ENCODE assay signal across 23 cellular contexts in genomic region chr11:36475192-36475591, GRCh38.
"Had no signal": no experiment of that assay in that cellular context is flagged by ENCODE, and none has a peak within 500 bp of the region (broad histone marks: within the 10 kb centered on the region; RNA-seq: fewer than 3 reads in every experiment).

No MANE protein-coding gene starts in this region.

- H3K9me3 Mint-ChIP-seq: dendritic cell treated with granulocyte-macrophage colony-stimulating factor and Interleukin-4, amounts not matched to agents 40 ng/mL and 50 ng/mL, for 4 days; naive B cell; neural crest cell; stimulated activated naive B cell treated with anti-CD40 and anti-IgM and Interleukin-4, amounts not matched to agents 10 μg/mL and 1 μg/mL and 100 μg/mL, for 72 hours had no signal

- H3K4me1 Mint-ChIP-seq: naive B cell; stimulated activated naive B cell treated with anti-CD40 and anti-IgM and Interleukin-4, amounts not matched to agents 10 μg/mL and 1 μg/mL and 100 μg/mL, for 72 hours had no signal

- H3K36me3 Mint-ChIP-seq: naive B cell had no signal

- H3K4me3 ChIP-seq: body of pancreas, lower lobe of right lung, smooth muscle cell, testis, uterus had no signal

- H3K4me1 ChIP-seq: testis, uterus had no signal

- H3K27ac ChIP-seq: body of pancreas, lower lobe of right lung, testis, uterus, VCaP had no signal

- H3K27me3 Mint-ChIP-seq: activated naive CD8-positive, alpha-beta T cell; naive B cell; stimulated activated naive B cell treated with anti-CD40 and anti-IgM and Interleukin-4, amounts not matched to agents 10 μg/mL and 1 μg/mL and 100 μg/mL, for 72 hours had no signal

- H3K36me3 ChIP-seq: lower lobe of right lung, uterus had no signal

- H3K27ac Mint-ChIP-seq: activated naive CD8-positive, alpha-beta T cell; dendritic cell treated with granulocyte-macrophage colony-stimulating factor and Interleukin-4, amounts not matched to agents 40 ng/mL and 50 ng/mL, for 4 days; stimulated activated naive B cell treated with anti-CD40 and anti-IgM and Interleukin-4, amounts not matched to agents 10 μg/mL and 1 μg/mL and 100 μg/mL, for 72 hours had no signal

- H3K9me3 ChIP-seq: body of pancreas, lower lobe of right lung, testis, uterus had no signal

- DNase-seq: activated CD4-positive, alpha-beta T cell treated with anti-CD3 and anti-CD28 coated beads, Interleukin-2, amount 50 U/mL, for 1 hour; activated CD4-positive, CD25-positive, alpha-beta regulatory T cell treated with anti-CD3 and anti-CD28 coated beads, Interleukin-2, amount 50 U/mL, for 72 hours; activated T-cell treated with anti-CD3 and anti-CD28 coated beads, Interleukin-2, amount 50 U/mL, for 1 hour; amniotic stem cell; body of pancreas; caudate nucleus; effector CD4-positive, alpha-beta T cell; lower lobe of right lung; naive B cell; occipital lobe; posterior cingulate gyrus; stimulated activated CD4-positive, alpha-beta T cell treated with anti-CD3 and anti-CD28 coated beads, Interleukin-15, amount 100 ng/mL, for 24 hours; stimulated activated CD8-positive, alpha-beta memory T cell treated with anti-CD3 and anti-CD28 coated beads, Interleukin-4, amount 100 ng/mL, for 48 hours; stimulated activated naive B cell treated with anti-CD40 and anti-IgM and Interleukin-4, amounts not matched to agents 10 μg/mL and 1 μg/mL and 100 μg/mL, for 72 hours; testis; uterus had no signal

- H3K27me3 ChIP-seq: body of pancreas, testis, uterus had no signal

- H3K4me3 Mint-ChIP-seq: activated naive CD8-positive, alpha-beta T cell; dendritic cell treated with granulocyte-macrophage colony-stimulating factor and Interleukin-4, amounts not matched to agents 40 ng/mL and 50 ng/mL, for 4 days; naive B cell; neural crest cell; stimulated activated naive B cell treated with anti-CD40 and anti-IgM and Interleukin-4, amounts not matched to agents 10 μg/mL and 1 μg/mL and 100 μg/mL, for 72 hours had no signal

- ATAC-seq: body of pancreas; left lobe of liver; lower lobe of right lung; sciatic nerve; stimulated activated naive B cell treated with anti-CD40 and anti-IgM and Interleukin-4, amounts not matched to agents 10 μg/mL and 1 μg/mL and 100 μg/mL, for 72 hours had no signal
